Comparison of ENCODE assay signal across 33 cellular contexts in genomic region chr3:135419155-135419554, GRCh38.
"Had no signal": no experiment of that assay in that cellular context is flagged by ENCODE, and none has a peak within 500 bp of the region (broad histone marks: within the 10 kb centered on the region; RNA-seq: fewer than 3 reads in every experiment).

No MANE protein-coding gene starts in this region.

- DNase-seq: activated effector memory CD4-positive, alpha-beta T cell treated with anti-CD3 and anti-CD28 coated beads, Interleukin-2, amount 50 U/mL, for 16 hours; activated effector memory CD4-positive, alpha-beta T cell treated with Interleukin-2 at 50 U/mL for 16 hours; activated gamma-delta T cell; activated gamma-delta T cell treated with Interleukin-2 at 50 U/mL for 16 hours; activated naive CD4-positive, alpha-beta T cell; activated naive CD4-positive, alpha-beta T cell treated with anti-CD3 and anti-CD28 coated beads for 36 hours; activated naive CD4-positive, alpha-beta T cell treated with anti-CD3 and anti-CD28 coated beads, Interleukin-2, amount 10 ng/mL, durations not matched to agents 7 days and 5 days; activated naive CD4-positive, alpha-beta T cell treated with anti-CD3 and anti-CD28 coated beads, Interleukin-2, amount 50 U/mL, for 16 hours; activated naive CD4-positive, alpha-beta T cell treated with Interleukin-2 at 50 U/mL for 16 hours; activated naive CD8-positive, alpha-beta T cell treated with anti-CD3 and anti-CD28 coated beads for 36 hours; activated naive CD8-positive, alpha-beta T cell treated with anti-CD3 and anti-CD28 coated beads, Interleukin-2, amount 10 ng/mL, durations not matched to agents 7 days and 5 days; activated naive CD8-positive, alpha-beta T cell treated with anti-CD3 and anti-CD28 coated beads, Interleukin-2, amount 50 U/mL, for 24 hours; activated T-cell treated with anti-CD3 and anti-CD28 coated beads, Interleukin-2, amount 50 U/mL, for 4 hours; activated T-cell treated with anti-CD3 and anti-CD28 coated beads, Interleukin-2, amount 50 U/mL, for 48 hours; activated T-cell treated with anti-CD3 and anti-CD28 coated beads, Interleukin-2, amount 50 U/mL, for 72 hours; adrenal gland; amniotic stem cell; amygdala; anterior cingulate cortex; aorta; body of pancreas; brain microvascular endothelial cell; caudate nucleus; central memory CD4-positive, alpha-beta T cell; cerebellar nuclear complex had no signal

- H3K9me3 ChIP-seq: adrenal gland, ascending aorta, body of pancreas, breast epithelium had no signal

- H3K4me1 ChIP-seq: adrenal gland, ascending aorta, body of pancreas, breast epithelium had no signal

- ATAC-seq: activated naive CD4-positive, alpha-beta T cell treated with anti-CD3 and anti-CD28 coated beads, Interleukin-2, amount 50 U/mL, for 72 hours; activated naive CD8-positive, alpha-beta T cell treated with anti-CD3 and anti-CD28 coated beads, Interleukin-2, amount 50 U/mL, for 24 hours; activated T-cell treated with anti-CD3 and anti-CD28 coated beads, Interleukin-2, amount 50 U/mL, for 4 hours; activated T-cell treated with anti-CD3 and anti-CD28 coated beads, Interleukin-2, amount 50 U/mL, for 72 hours; activated T-helper 17 cell treated with anti-CD3 and anti-CD28 coated beads, Interleukin-2, amount 50 U/mL, for 72 hours; body of pancreas had no signal

- H3K27ac ChIP-seq: adrenal gland, ascending aorta, body of pancreas, brain microvascular endothelial cell, breast epithelium, cardiac muscle cell had no signal

- FAIRE-seq: astrocyte, bronchial epithelial cell, colon had no signal

- H3K36me3 ChIP-seq: adrenal gland, ascending aorta, brain microvascular endothelial cell, breast epithelium, cardiac muscle cell had no signal

- H3K4me3 ChIP-seq: adrenal gland, ascending aorta, body of pancreas, breast epithelium, cardiac muscle cell had no signal
